9 cellular contexts compared by ENCODE assay signal in the genomic region with DNA sequence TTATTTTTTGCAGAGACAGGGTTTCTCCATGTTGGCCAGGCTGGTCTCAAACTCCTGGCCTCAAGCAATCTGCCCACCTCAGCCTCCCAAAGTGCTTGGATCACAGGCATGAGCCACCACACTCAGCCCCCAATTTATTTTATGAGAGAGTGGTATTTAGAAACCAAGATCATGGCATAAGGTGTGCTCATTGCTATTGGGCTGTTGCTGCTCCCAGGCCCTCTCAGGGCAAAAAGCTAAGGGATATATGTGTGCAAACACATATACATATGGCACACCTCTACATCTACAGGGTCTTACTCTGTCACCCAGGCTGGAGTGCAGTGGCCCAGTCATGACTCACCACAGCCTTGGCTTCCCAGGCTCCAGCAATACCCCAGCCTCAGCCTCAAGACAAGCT.
"Had no signal": no experiment of that assay in that cellular context is flagged by ENCODE, and none has a peak within 500 bp of the region (broad histone marks: within the 10 kb centered on the region; RNA-seq: fewer than 3 reads in every experiment).

No MANE protein-coding gene starts in this region.

- H3K9ac ChIP-seq: GM23248, KMS-11 had no signal

- H3K4me1 ChIP-seq: HAP-1 had no signal

- H3K36me3 ChIP-seq: HAP-1 had no signal

- ATAC-seq: HCT116 had no signal

- H3K4me2 ChIP-seq: KMS-11 had no signal

- DNase-seq: GM23248, GOT3, H7, IMR-90, KBM-7 had no signal

- H3K9me3 ChIP-seq: HAP-1 had no signal

- H3K27ac ChIP-seq: GM23248, HL-60, KMS-11 had no signal

- H2AFZ ChIP-seq: GM23248 had no signal

- H3K4me3 ChIP-seq: GM23248, HAP-1 had no signal
